ENCODE assay signal across 9 cellular contexts in genomic region chr15:64701482-64701881, GRCh38.
DNase-seq lines count a peak whose midpoint lies in the region; ATAC-seq and TF ChIP-seq lines count a peak whose summit lies in the region.
"Had no signal": no experiment of that assay in that cellular context is flagged by ENCODE, and none has a peak within 500 bp of the region (broad histone marks: within the 10 kb centered on the region; RNA-seq: fewer than 3 reads in every experiment).

No MANE protein-coding gene starts in this region.

- H2AFZ ChIP-seq in SK-N-SH (ENCODE audit: low read depth) = no peak overlapping the region

- H3K4me1 Mint-ChIP-seq in activated T-helper 17 cell treated with anti-CD3 and anti-CD28 coated beads, Interleukin-2, amount 50 U/mL, for 72 hours = peaks cover 54% of the 10 kb centered on the region

- H3K4me3 ChIP-seq in SK-N-SH (ENCODE audit: low read depth in 2 of 2, low read length in 1 of 2) = peak overlapping the region; percentile 70 to 75
- H3K4me3 ChIP-seq in iPS-20b (ENCODE audit: low read length) = peak overlapping the region; percentile 76
- H3K4me3 ChIP-seq in stomach = peak overlapping the region; percentile 89 to 95 (median 92)

- H3K9me3 ChIP-seq in SK-N-SH (no peaks in the 10 kb centered on the region), iPS-20b (ENCODE audit: insufficient read depth, low read depth, low read length) (no peaks in the 10 kb centered on the region), stomach (no peaks in the 10 kb centered on the region)

- peaks cover 3 to 4% of the 10 kb centered on the region in 2 experiments for H3K36me3 ChIP-seq in SK-N-SH (replicated peaks in 1 of 2; ENCODE audit: control insufficient read depth in 1 of 2, insufficient read depth in 2 of 2, low read length in 1 of 2)
- H3K36me3 ChIP-seq in iPS-20b (ENCODE audit: insufficient read depth, low read depth, low read length) = peaks cover 24% of the 10 kb centered on the region
- peaks cover 0 to 4% (median 0%) of the 10 kb centered on the region in 4 donors for H3K36me3 ChIP-seq in stomach

- POLR2A ChIA-PET in SK-N-SH (lab: Yijun Ruan, JAX) = no interaction called here

- H3K27me3 Mint-ChIP-seq in activated T-helper 17 cell treated with anti-CD3 and anti-CD28 coated beads, Interleukin-2, amount 50 U/mL, for 72 hours = no peaks in the 10 kb centered on the region

- H3K9me2 ChIP-seq in SK-N-SH = no peaks in the 10 kb centered on the region

- peaks cover 22% of the 10 kb centered on the region for H3K36me3 Mint-ChIP-seq in activated T-helper 17 cell treated with anti-CD3 and anti-CD28 coated beads, Interleukin-2, amount 50 U/mL, for 72 hours (ENCODE audit: low read depth)

- peak overlapping the region; percentile 89 for H3K4me2 ChIP-seq in SK-N-SH

- H3K4me3 Mint-ChIP-seq in activated T-helper 17 cell treated with anti-CD3 and anti-CD28 coated beads, Interleukin-2, amount 50 U/mL, for 72 hours = peak overlapping the region; percentile 84

- H3K4me1 ChIP-seq in SK-N-SH (ENCODE audit: control insufficient read depth in 1 of 2, insufficient read depth in 2 of 2, low read depth in 1 of 2, low read length in 1 of 2) = peaks cover 35 to 49% of the 10 kb centered on the region in 2 experiments
- peaks cover 36% of the 10 kb centered on the region for H3K4me1 ChIP-seq in iPS-20b (ENCODE audit: insufficient read depth, low read length)
- peaks cover 43 to 71% (median 66%) of the 10 kb centered on the region in 4 donors for H3K4me1 ChIP-seq in stomach

- 54% methylated on average over 2 of the region's 2 CpGs for WGBS in SK-N-SH (ENCODE audit: low lambda C conversion rate)
- WGBS in stomach, 5 donors = 30 to 39% (median 32%) methylated on average over 2 of the region's 2 CpGs

- H3K27me3 ChIP-seq in SK-N-SH (ENCODE audit: insufficient read depth) (no peaks in the 10 kb centered on the region), iPS-20b (ENCODE audit: insufficient read depth, low read length) (no peaks in the 10 kb centered on the region), stomach (no peaks in the 10 kb centered on the region)

- TF ChIP-seq POLR2A in stomach (IDR thresholded peaks at IDR 0.05) = no peak

- TF ChIP-seq EP300 in SK-N-SH (IDR thresholded peaks at IDR 0.05; ENCODE audit: borderline replicate concordance in 1 of 2, low read depth in 1 of 2, low read length in 1 of 2) = no peak
- no peak for TF ChIP-seq EP300 in stomach (IDR thresholded peaks at IDR 0.05)

- H4K20me1 ChIP-seq in SK-N-SH (ENCODE audit: insufficient read depth) = peaks cover 55% of the 10 kb centered on the region

- no peaks in the 10 kb centered on the region for H3K9me3 Mint-ChIP-seq in activated T-helper 17 cell treated with anti-CD3 and anti-CD28 coated beads, Interleukin-2, amount 50 U/mL, for 72 hours

- H3K27ac Mint-ChIP-seq in activated T-helper 17 cell treated with anti-CD3 and anti-CD28 coated beads, Interleukin-2, amount 50 U/mL, for 72 hours = peak overlapping the region; percentile 79

- peak overlapping the region in 1 of 2 experiments; percentile 58; a peak in 1 of 4 replicates for H3K27ac ChIP-seq in SK-N-SH (ENCODE audit: low read depth in 2 of 2, low read length in 1 of 2)
- H3K27ac ChIP-seq in iPS-20b (ENCODE audit: low read length) = peak overlapping the region; percentile 95
- peak overlapping the region in 4 of 5 donors; percentile 61 to 93 (median 90) for H3K27ac ChIP-seq in stomach

- H3F3A ChIP-seq in SK-N-SH (replicated peaks; ENCODE audit: insufficient read depth) = no peaks in the 10 kb centered on the region

- ATAC-seq in SK-N-SH treated with all-trans-retinoic acid at 6 μM for 48 hours (no peak), HG02852 (IDR thresholded peaks at IDR 0.05; ENCODE audit: unreplicated experiment) (no peak)
- no peak for ATAC-seq in activated T-helper 17 cell treated with anti-CD3 and anti-CD28 coated beads, Interleukin-2, amount 50 U/mL, for 72 hours (replicated peaks)

- H3K9ac ChIP-seq in SK-N-SH (peak overlapping the region; percentile 93; the same call in 1 of the 2 replicates), iPS-20b (ENCODE audit: low read depth, low read length) (peak overlapping the region; percentile 89)

- DNase-seq in SK-N-SH (no peak), stomach (no peak), NCI-H510A (lab: John Stamatoyannopoulos, UW) (no peak), cortex of kidney (lab: John Stamatoyannopoulos, UW) (no peak)
- DNase-seq: ACHN had no signal

- peaks cover 65% of the 10 kb centered on the region for H3K79me2 ChIP-seq in SK-N-SH (ENCODE audit: insufficient read depth)

- no peak for TF ChIP-seq CTCF in SK-N-SH (IDR thresholded peaks at IDR 0.05)
- TF ChIP-seq CTCF in stomach (IDR thresholded peaks at IDR 0.05) = no peak

- intact Hi-C loops in stomach (cut with DNase I; ENCODE audit: low total_unique reads) = no loop called here

- TF ChIP-seq RAD21 in SK-N-SH (IDR thresholded peaks at IDR 0.05; ENCODE audit: low read length) = no peak

- CTCF ChIA-PET in SK-N-SH (lab: Yijun Ruan, JAX) = interaction anchor here (1.0 to 24.7 kb wide), 8 partner anchors 10 to 529 kb away, joined by 3 to 513 read pairs (median 4); no protein-coding TSS in a partner anchor

TF ChIP-seq in SK-N-SH, 30 proteins besides CTCF, POLR2A, EP300 and RAD21:
- no peak for TF ChIP-seq ELF1 (IDR thresholded peaks at IDR 0.05)

TF ChIP-seq in SK-N-SH treated with all-trans-retinoic acid at 6 μM for 48 hours, 23 proteins besides CTCF, POLR2A, EP300 and RAD21:
- no peak for TF ChIP-seq CREB5 (CRISPR knock-in tag; IDR thresholded peaks at IDR 0.05; ENCODE audit: low read depth)
- no peak for TF ChIP-seq CSDC2 (CRISPR knock-in tag; IDR thresholded peaks at IDR 0.05)
- TF ChIP-seq ZNF70 (CRISPR knock-in tag; IDR thresholded peaks at IDR 0.05) = no peak
- no peak for TF ChIP-seq SNAI2 (CRISPR knock-in tag; IDR thresholded peaks at IDR 0.05)
- TF ChIP-seq ZFP30 (CRISPR knock-in tag; IDR thresholded peaks at IDR 0.05) = no peak
- no peak for TF ChIP-seq ISL1 (CRISPR knock-in tag; IDR thresholded peaks at IDR 0.05)
- no peak for TF ChIP-seq BACH2 (CRISPR knock-in tag; IDR thresholded peaks at IDR 0.05; ENCODE audit: borderline replicate concordance)
- TF ChIP-seq ZNF565 (CRISPR knock-in tag; conservative IDR thresholded peaks at IDR 0.05; ENCODE audit: low read depth) = no peak
- no peak for TF ChIP-seq PATZ1 (CRISPR knock-in tag; IDR thresholded peaks at IDR 0.05; ENCODE audit: borderline replicate concordance)
- no peak for TF ChIP-seq TOX (CRISPR knock-in tag; IDR thresholded peaks at IDR 0.05; ENCODE audit: borderline replicate concordance)
- no peak for TF ChIP-seq TCF4 (CRISPR knock-in tag; IDR thresholded peaks at IDR 0.05; ENCODE audit: borderline replicate concordance)
- TF ChIP-seq OSR1 (CRISPR knock-in tag; IDR thresholded peaks at IDR 0.05) = no peak
- no peak for TF ChIP-seq ZC3H10 (CRISPR knock-in tag; IDR thresholded peaks at IDR 0.05)
- TF ChIP-seq ESRRG (CRISPR knock-in tag; IDR thresholded peaks at IDR 0.05) = no peak
- no peak for TF ChIP-seq GLIS3 (CRISPR knock-in tag; IDR thresholded peaks at IDR 0.05)
- no peak for TF ChIP-seq ZFP3 (CRISPR knock-in tag; IDR thresholded peaks at IDR 0.05)
- no peak for TF ChIP-seq CSRNP3 (CRISPR knock-in tag; IDR thresholded peaks at IDR 0.05)
